12 cellular contexts compared by ENCODE assay signal in genomic region chr7:50662059-50662689, GRCh38.
DNase-seq lines count a peak whose midpoint lies in the region; ATAC-seq and TF ChIP-seq lines count a peak whose summit lies in the region.
"Had no signal": no experiment of that assay in that cellular context is flagged by ENCODE, and none has a peak within 500 bp of the region (broad histone marks: within the 10 kb centered on the region; RNA-seq: fewer than 3 reads in every experiment).

No MANE protein-coding gene starts in this region.

- H3K27ac Mint-ChIP-seq in activated CD4-positive, alpha-beta T cell treated with anti-CD3 and anti-CD28 coated beads, Interleukin-2, amount 10 ng/mL, durations not matched to agents 24 days and 14 days: no peak overlapping the region
- no peak overlapping the region for H3K27ac Mint-ChIP-seq in activated B cell treated with CpG ODN at 0.5 μM for 24 hours
- peak overlapping the region; percentile 29 to 57 for H3K27ac Mint-ChIP-seq in natural killer cell

- peaks cover 47% of the 10 kb centered on the region for H3K4me1 Mint-ChIP-seq in activated CD4-positive, alpha-beta T cell treated with anti-CD3 and anti-CD28 coated beads, Interleukin-2, amount 10 ng/mL, durations not matched to agents 24 days and 14 days
- H3K4me1 Mint-ChIP-seq in activated B cell treated with CpG ODN at 0.5 μM for 24 hours: peaks cover 48% of the 10 kb centered on the region
- peaks cover 42 to 43% of the 10 kb centered on the region in 2 donors for H3K4me1 Mint-ChIP-seq in natural killer cell

- no peak for ATAC-seq in activated B cell treated with CpG ODN at 0.5 μM for 24 hours (ENCODE audit: low read depth)
- peak; percentile 49 to 57 (median 52) for ATAC-seq in natural killer cell

- CTCF ChIA-PET in activated B cell treated with CpG ODN at 0.5 μM for 24 hours (lab: Charles Lee): interaction anchor here (0.6 kb wide), 1 partner anchor 595 kb away, joined by 3 read pairs; no protein-coding TSS in a partner anchor

- peak; percentile 80 for DNase-seq in activated CD4-positive, alpha-beta T cell treated with anti-CD3 and anti-CD28 coated beads, Interleukin-2, amount 10 ng/mL, durations not matched to agents 24 days and 14 days
- DNase-seq in activated CD4-positive, alpha-beta T cell treated with anti-CD3 and anti-CD28 coated beads, Interleukin-2, amount 50 U/mL, for 1 hour: no peak
- peak; percentile 22 for DNase-seq in HCEC 1CT
- DNase-seq in activated B cell treated with CpG ODN at 0.5 μM for 24 hours: no peak
- DNase-seq in natural killer cell: no peak
- DNase-seq in DMS153 treated with DMSO at 0.1 percent for 48 hours (lab: John Stamatoyannopoulos, UW; ENCODE audit: unreplicated experiment): no peak
- no peak for DNase-seq in HK-2 (ENCODE audit: unreplicated experiment)
- no peak for DNase-seq in NCI-H1092 treated with DMSO at 0.1 percent for 48 hours (lab: John Stamatoyannopoulos, UW)
- DNase-seq: ACHN, NCI-H2171, SHP77 treated with DMSO at 0.1 percent for 48 hours, stomach had no signal

- peak overlapping the region; percentile 31 for H3K4me3 Mint-ChIP-seq in activated CD4-positive, alpha-beta T cell treated with anti-CD3 and anti-CD28 coated beads, Interleukin-2, amount 10 ng/mL, durations not matched to agents 24 days and 14 days
- H3K4me3 Mint-ChIP-seq in activated B cell treated with CpG ODN at 0.5 μM for 24 hours: peak overlapping the region; percentile 36
- peak overlapping the region; percentile 55 for H3K4me3 Mint-ChIP-seq in natural killer cell

- H3K27me3 Mint-ChIP-seq in activated CD4-positive, alpha-beta T cell treated with anti-CD3 and anti-CD28 coated beads, Interleukin-2, amount 10 ng/mL, durations not matched to agents 24 days and 14 days: no peaks in the 10 kb centered on the region
- H3K27me3 Mint-ChIP-seq in activated B cell treated with CpG ODN at 0.5 μM for 24 hours (peaks cover 2% of the 10 kb centered on the region), natural killer cell (ENCODE audit: low read depth in 2 of 2) (no peaks in the 10 kb centered on the region)

- POLR2A ChIA-PET in activated B cell treated with CpG ODN at 0.5 μM for 24 hours (lab: Charles Lee): no interaction called here

- TF ChIP-seq CTCF in activated B cell treated with CpG ODN at 0.5 μM for 24 hours (IDR thresholded peaks at IDR 0.05) (no peak), natural killer cell (IDR thresholded peaks at IDR 0.05) (no peak)

- intact Hi-C loops in activated CD4-positive, alpha-beta T cell treated with anti-CD3 and anti-CD28 coated beads, Interleukin-2, amount 10 ng/mL, durations not matched to agents 24 days and 14 days (cut with micrococcal nuclease): loop anchor here (5.0 to 10.0 kb wide), 3 partner anchors 50 to 457 kb away; no protein-coding TSS in a partner anchor
- intact Hi-C loops in activated B cell treated with CpG ODN at 0.5 μM for 24 hours (cut with micrococcal nuclease): no loop called here
- intact Hi-C loops in natural killer cell (cut with micrococcal nuclease): no loop called here

- no peaks in the 10 kb centered on the region for H3K9me3 Mint-ChIP-seq in activated CD4-positive, alpha-beta T cell treated with anti-CD3 and anti-CD28 coated beads, Interleukin-2, amount 10 ng/mL, durations not matched to agents 24 days and 14 days
- H3K9me3 Mint-ChIP-seq in activated B cell treated with CpG ODN at 0.5 μM for 24 hours: no peaks in the 10 kb centered on the region
- H3K9me3 Mint-ChIP-seq in natural killer cell: no peaks in the 10 kb centered on the region

- H3K36me3 Mint-ChIP-seq in activated CD4-positive, alpha-beta T cell treated with anti-CD3 and anti-CD28 coated beads, Interleukin-2, amount 10 ng/mL, durations not matched to agents 24 days and 14 days (ENCODE audit: low read depth): peaks cover 2% of the 10 kb centered on the region
- H3K36me3 Mint-ChIP-seq in activated B cell treated with CpG ODN at 0.5 μM for 24 hours (ENCODE audit: low read depth): no peaks in the 10 kb centered on the region
- no peaks in the 10 kb centered on the region for H3K36me3 Mint-ChIP-seq in natural killer cell

Comparison
In these comparisons a context has a peak if more than half of its experiments do, and no peak if none do; other contexts are left out.
1. DNase-seq: peak in activated CD4-positive, alpha-beta T cell treated with anti-CD3 and anti-CD28 coated beads, Interleukin-2, amount 10 ng/mL, durations not matched to agents 24 days and 14 days (single experiment) and HCEC 1CT (single experiment); none in activated CD4-positive, alpha-beta T cell treated with anti-CD3 and anti-CD28 coated beads, Interleukin-2, amount 50 U/mL, for 1 hour (single experiment), activated B cell treated with CpG ODN at 0.5 μM for 24 hours (single experiment), natural killer cell (single experiment), DMS153 treated with DMSO at 0.1 percent for 48 hours (single experiment), HK-2 (single experiment) and NCI-H1092 treated with DMSO at 0.1 percent for 48 hours (single experiment).
2. H3K27ac Mint-ChIP-seq: peak in natural killer cell (2 of 2); none in activated CD4-positive, alpha-beta T cell treated with anti-CD3 and anti-CD28 coated beads, Interleukin-2, amount 10 ng/mL, durations not matched to agents 24 days and 14 days (single experiment) and activated B cell treated with CpG ODN at 0.5 μM for 24 hours (single experiment).
3. Peak in every context shown above with its lines, with median percentiles within 50 percentile points of each other: H3K4me3 Mint-ChIP-seq.